In genomic region chr1:236710328-236710892, GRCh38 we compare ENCODE assay signal across 20 cellular contexts. TPM values are rescaled to one million over a fixed set of nuclear protein-coding genes. Genes with fewer than 3 reads are reported as not detected.
DNase-seq lines count a peak whose midpoint lies in the region; ATAC-seq and TF ChIP-seq lines count a peak whose summit lies in the region.
"Had no signal": no experiment of that assay in that cellular context is flagged by ENCODE, and none has a peak within 500 bp of the region (broad histone marks: within the 10 kb centered on the region; RNA-seq: fewer than 3 reads in every experiment).

No MANE protein-coding gene starts in this region.

- H3K4me1 ChIP-seq in cardiac muscle cell (ENCODE audit: low read depth) (peaks cover 41% of the 10 kb centered on the region), HEK293 (ENCODE audit: control insufficient read depth, insufficient read depth, low read length) (no peaks in the 10 kb centered on the region), psoas muscle (peaks cover 32% of the 10 kb centered on the region)
- H3K4me1 ChIP-seq: BLaER1, HAP-1 had no signal

- H3K27ac ChIP-seq in cardiac muscle cell (peak overlapping the region; percentile 58), HEK293 (ENCODE audit: extremely low read depth, low read depth, low read length) (no peak overlapping the region), psoas muscle (peak overlapping the region; percentile 99)
- H3K27ac ChIP-seq: BLaER1, GM23248 had no signal

- H3K36me3 ChIP-seq in cardiac muscle cell (no peaks in the 10 kb centered on the region), HEK293 (ENCODE audit: control insufficient read depth in 2 of 2, insufficient read depth in 1 of 2, low read length in 2 of 2) (no peaks in the 10 kb centered on the region), psoas muscle (ENCODE audit: insufficient read depth in 1 of 2, low read depth in 1 of 2) (peaks cover 0 to 10% of the 10 kb centered on the region in 2 donors)
- H3K36me3 ChIP-seq: BLaER1, HAP-1 had no signal

- TF ChIP-seq CTCF in cardiac muscle cell (IDR thresholded peaks at IDR 0.05; ENCODE audit: low read depth, low read length) (no peak), HEK293 (tag by site-specific recombination; IDR thresholded peaks at IDR 0.05) (no peak), psoas muscle (IDR thresholded peaks at IDR 0.05) (no peak)

- peak; percentile 12 for ATAC-seq in left ventricle myocardium superior
- ATAC-seq in psoas muscle: peak in 1 of 4 donors; percentile 5
- ATAC-seq in HG02885 (IDR thresholded peaks at IDR 0.05; ENCODE audit: poor library complexity, unreplicated experiment): no peak
- ATAC-seq in HG02970 (IDR thresholded peaks at IDR 0.05; ENCODE audit: low FRiP score, unreplicated experiment): no peak
- ATAC-seq: GM12878 had no signal

- 60 to 68% (median 61%) methylated on average over 11 of the region's 11 CpGs for WGBS in psoas muscle, 3 donors

- H3K9me3 ChIP-seq in cardiac muscle cell (ENCODE audit: low read depth) (no peaks in the 10 kb centered on the region), HEK293 (ENCODE audit: control insufficient read depth, insufficient read depth, low read depth, low read length) (no peaks in the 10 kb centered on the region), psoas muscle (no peaks in the 10 kb centered on the region)
- H3K9me3 ChIP-seq: BLaER1, HAP-1 had no signal

- CTCF ChIA-PET in HEK293 (lab: Yijun Ruan, JAX): interaction anchor here (0.6 kb wide), 2 partner anchors 49 to 852 kb away, joined by 3 read pairs; no protein-coding TSS in a partner anchor

- H3K27me3 ChIP-seq in cardiac muscle cell (no peaks in the 10 kb centered on the region), psoas muscle (ENCODE audit: insufficient read depth in 3 of 3, low read length in 2 of 3) (no peaks in the 10 kb centered on the region)
- H3K27me3 ChIP-seq: BLaER1 had no signal

- POLR2A ChIA-PET in HEK293 (lab: Yijun Ruan, JAX): no interaction called here

- DNase-seq in cardiac muscle cell (ENCODE audit: low read depth in 1 of 2, low spot score in 1 of 2): no peak
- DNase-seq in cardiac septum (ENCODE audit: low spot score): no peak
- no peak for DNase-seq in left ventricle myocardium superior
- DNase-seq in psoas muscle: no peak
- DNase-seq in NCI-H2196 treated with DMSO at 0.1 percent for 48 hours (lab: John Stamatoyannopoulos, UW; ENCODE audit: unreplicated experiment): no peak
- DNase-seq: 8988T; Calu3; CD4-positive, alpha-beta memory T cell; DMS79 treated with DMSO at 0.1 percent for 48 hours; GM23248; HFFc6 had no signal

- intact Hi-C loops in cardiac septum (cut with DNase I): no loop called here
- intact Hi-C loops in left ventricle myocardium superior (cut with micrococcal nuclease): no loop called here
- intact Hi-C loops in psoas muscle (cut with DNase I): no loop called here

- no peak overlapping the region for H3K4me3 ChIP-seq in cardiac muscle cell
- H3K4me3 ChIP-seq in HEK293 (ENCODE audit: low read depth, low read length): no peak overlapping the region
- H3K4me3 ChIP-seq in psoas muscle: no peak overlapping the region
- H3K4me3 ChIP-seq: BLaER1, GM12878, GM23248, HAP-1 had no signal

TF ChIP-seq in HEK293, 187 proteins besides CTCF, POLR2A, EP300 and RAD21:
- TF ChIP-seq ZNF610 (tag by site-specific recombination; IDR thresholded peaks at IDR 0.05; ENCODE audit: borderline replicate concordance) (peak; percentile 93; the same call in 1 of the 2 replicates), ZNF10 (tag by site-specific recombination; IDR thresholded peaks at IDR 0.05) (peak; percentile 81), ZNF24 (tag by site-specific recombination; IDR thresholded peaks at IDR 0.05) (no peak)

RNA-seq across cellular contexts. Expression of gene ACTN2, which starts 24.1 kb away (rescaled TPM):
- total RNA-seq in cardiac muscle cell (276 and 303 TPM in 2 replicates), cardiac septum (3,389 TPM), left ventricle myocardium superior (2,394 TPM), psoas muscle (1,000 to 10,000 TPM; 2,645 to 4,645 (median 3,147) TPM)
- polyA plus RNA-seq in cardiac muscle cell (785 and 814 TPM in 2 replicates), psoas muscle (1,000 to 10,000 TPM in 1 of 3 donors, 100 to 1,000 TPM in 2; 792 to 1,560 (median 952) TPM)
- total RNA-seq: Calu3; CD4-positive, alpha-beta memory T cell; GM12878; GM23248; HFFc6; HT-29 had no signal
- polyA plus RNA-seq: AG04450; CD14-positive monocyte; CD4-positive, alpha-beta memory T cell; GM23248 had no signal
